ENCODE assay signal across 22 cellular contexts in the genomic region with DNA sequence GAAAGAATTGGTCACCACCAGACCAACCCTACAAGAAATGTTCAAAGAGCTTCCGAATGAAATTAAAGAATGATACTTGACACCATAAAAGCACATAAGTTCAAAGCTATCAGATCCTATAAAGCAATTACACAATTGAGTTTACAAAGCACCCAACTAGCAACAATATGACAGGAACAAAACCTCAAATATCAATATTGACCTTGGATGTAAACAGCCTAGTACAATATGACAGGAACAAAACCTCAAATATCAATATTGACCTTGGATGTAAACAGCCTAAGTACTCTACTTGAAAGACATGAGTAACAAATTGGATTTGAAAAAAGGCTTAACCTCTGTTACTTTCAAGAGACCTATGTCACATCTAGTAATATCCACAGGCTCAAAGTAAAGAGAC.
"Had no signal": no experiment of that assay in that cellular context is flagged by ENCODE, and none has a peak within 500 bp of the region (broad histone marks: within the 10 kb centered on the region; RNA-seq: fewer than 3 reads in every experiment).

No MANE protein-coding gene starts in this region.

- H3K36me3 ChIP-seq: adrenal gland, cardiac muscle cell, colonic mucosa, gastrocnemius medialis, neural progenitor cell, spleen, transverse colon had no signal

- DNase-seq: activated CD4-positive, alpha-beta T cell treated with anti-CD3 and anti-CD28 coated beads for 48 hours; activated CD4-positive, alpha-beta T cell treated with anti-CD3 and anti-CD28 coated beads, Interleukin-2, amount 50 U/mL, for 48 hours; activated CD8-positive, alpha-beta memory T cell treated with anti-CD3 and anti-CD28 coated beads for 24 hours; activated effector memory CD4-positive, alpha-beta T cell treated with anti-CD3 and anti-CD28 coated beads, Interleukin-2, amount 50 U/mL, for 16 hours; activated naive CD4-positive, alpha-beta T cell treated with anti-CD3 and anti-CD28 coated beads for 36 hours; activated naive CD8-positive, alpha-beta T cell treated with anti-CD3 and anti-CD28 coated beads for 36 hours; adrenal gland; aorta; cerebellar nuclear complex; colonic mucosa; effector CD8-positive, alpha-beta T cell; gastrocnemius medialis; islet precursor cell; midbrain; naive thymus-derived CD8-positive, alpha-beta T cell; right cardiac atrium; spleen; stimulated activated naive CD4-positive, alpha-beta T cell; transverse colon had no signal

- H3K4me3 ChIP-seq: adrenal gland, cardiac muscle cell, colonic mucosa, gastrocnemius medialis, hepatocyte, neural progenitor cell, spleen, transverse colon had no signal

- H3K4me1 ChIP-seq: adrenal gland, colonic mucosa, gastrocnemius medialis, neural progenitor cell, spleen, transverse colon had no signal

- ATAC-seq: gastrocnemius medialis; naive thymus-derived CD8-positive, alpha-beta T cell; right cardiac atrium had no signal

- H3K9me3 ChIP-seq: adrenal gland, colonic mucosa, gastrocnemius medialis, transverse colon had no signal
